Comparison of ENCODE assay signal across 8 cellular contexts in the genomic region with DNA sequence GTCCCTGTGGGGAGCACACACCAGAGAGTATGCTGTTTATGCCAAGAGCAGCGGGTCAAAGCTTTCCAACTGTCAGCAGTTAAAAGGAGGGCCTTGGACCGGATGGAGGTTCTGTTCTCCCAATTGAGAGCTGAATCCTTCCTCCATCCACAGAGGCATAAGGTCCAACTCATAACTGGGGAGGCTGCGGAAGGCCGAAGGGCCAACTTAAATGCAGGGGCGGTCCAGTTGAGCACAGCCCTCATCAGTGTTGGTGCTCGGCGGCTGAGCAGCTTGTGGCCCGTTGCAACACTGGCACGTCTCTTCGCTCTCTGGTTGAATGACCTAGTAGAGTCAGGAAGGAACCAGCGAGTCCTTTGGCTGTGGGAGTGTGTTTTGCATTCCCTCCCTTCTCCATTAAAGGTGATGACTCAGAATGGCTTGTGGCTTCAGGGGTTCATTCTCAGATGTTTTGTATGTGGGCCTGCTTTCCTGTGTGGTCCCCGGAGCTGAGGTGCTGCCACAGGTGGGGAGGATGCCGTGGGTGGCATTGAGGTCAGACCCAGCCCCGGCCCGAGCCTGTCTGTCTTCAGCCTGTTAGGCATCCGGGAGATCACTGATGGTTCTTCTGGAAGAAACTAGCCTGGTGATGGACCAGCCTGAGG. TPM values are rescaled to one million over a fixed set of nuclear protein-coding genes. Genes with fewer than 3 reads are reported as not detected.
DNase-seq lines count a peak whose midpoint lies in the region; ATAC-seq and TF ChIP-seq lines count a peak whose summit lies in the region.

No MANE protein-coding gene starts in this region.

- no peak overlapping the region for H3K9ac ChIP-seq in Karpas-422 (ENCODE audit: low read length)

- H3K79me2 ChIP-seq in Karpas-422 (ENCODE audit: low read length) = no peaks in the 10 kb centered on the region

- no peaks in the 10 kb centered on the region for H4K20me1 ChIP-seq in Karpas-422 (ENCODE audit: insufficient read depth, low read depth, low read length)

- TF ChIP-seq CTCF in vagina (IDR thresholded peaks at IDR 0.05) = no peak

- H3K4me1 ChIP-seq in Karpas-422 (ENCODE audit: low read length) (no peaks in the 10 kb centered on the region), vagina (no peaks in the 10 kb centered on the region)

- H3K4me2 ChIP-seq in Karpas-422 (ENCODE audit: low read depth, low read length, poor library complexity, severe bottlenecking) = no peak overlapping the region

- DNase-seq in M059J (ENCODE audit: low read depth) (peak; percentile 84), activated gamma-delta T cell (lab: John Stamatoyannopoulos, UW) (peak; percentile 36), renal cortical epithelial cell (ENCODE audit: low read depth) (peak; percentile 72), Karpas-422 (no peak), NCI-H82 (lab: John Stamatoyannopoulos, UW) (no peak), vagina (ENCODE audit: extremely low spot score in 2 of 2) (no peak)

- ATAC-seq in GM18498 (IDR thresholded peaks at IDR 0.05; ENCODE audit: unreplicated experiment) (peak; percentile 67), GM18873 (IDR thresholded peaks at IDR 0.05; ENCODE audit: low FRiP score, unreplicated experiment) (no peak)

- H3K27ac ChIP-seq in Karpas-422 (ENCODE audit: low read length) (no peak overlapping the region), vagina (no peak overlapping the region)

- no peaks in the 10 kb centered on the region for H3K9me3 ChIP-seq in Karpas-422 (ENCODE audit: low read length)
- H3K9me3 ChIP-seq in vagina = no peaks in the 10 kb centered on the region

- no peak overlapping the region for H3K4me3 ChIP-seq in Karpas-422 (ENCODE audit: low read length)
- H3K4me3 ChIP-seq in vagina = no peak overlapping the region

- TF ChIP-seq POLR2A in vagina (IDR thresholded peaks at IDR 0.05) = no peak

- H3K9me2 ChIP-seq in Karpas-422 (replicated peaks; ENCODE audit: insufficient read depth, low read length) = no peaks in the 10 kb centered on the region

- H3K27me3 ChIP-seq in Karpas-422 (ENCODE audit: low read length) (no peaks in the 10 kb centered on the region), vagina (no peaks in the 10 kb centered on the region)

- H3K36me3 ChIP-seq in Karpas-422 (ENCODE audit: insufficient read depth, low read length) (no peaks in the 10 kb centered on the region), vagina (peaks cover 0 to 20% of the 10 kb centered on the region in 2 donors)

- H2AFZ ChIP-seq in Karpas-422 (ENCODE audit: low read length) = no peak overlapping the region

- intact Hi-C loops in vagina (cut with DNase I) = no loop called here

RNA-seq across cellular contexts. Expression of a gene that starts 44.8 kb away (rescaled TPM):
- 0.52 and 0.84 TPM in 2 replicates for total RNA-seq in M059J (2014; rRNA removed; shearing (Covaris generic))
- total RNA-seq in renal cortical epithelial cell = under 0.01 TPM in 2 replicates
- not detected in 2 replicates for total RNA-seq in Karpas-422 (2014; rRNA removed; shearing (Covaris generic); ENCODE audit: low replicate concordance)
- not detected for total RNA-seq in vagina

RNA-seq across cellular contexts. Expression of a gene that starts 54.4 kb away (rescaled TPM):
- total RNA-seq in M059J (2014; rRNA removed; shearing (Covaris generic)) = 85.5 and 89.7 TPM in 2 replicates
- total RNA-seq in renal cortical epithelial cell (11.5 and 27.9 TPM in 2 replicates), vagina (116 TPM)
- not detected in 2 replicates for total RNA-seq in Karpas-422 (2014; rRNA removed; shearing (Covaris generic); ENCODE audit: low replicate concordance)

Comparison
In these comparisons a context has a peak if more than half of its experiments do, and no peak if none do; other contexts are left out.
1. DNase-seq: peak in M059J (single experiment), activated gamma-delta T cell (single experiment) and renal cortical epithelial cell (single experiment); none in Karpas-422 (single experiment), NCI-H82 (single experiment) and vagina (0 of 2).
2. RNA of a gene that starts 54.4 kb away (total RNA-seq): 116 TPM in vagina (single experiment), 85.5 to 89.7 TPM in M059J and 11.5 to 27.9 TPM in renal cortical epithelial cell; not detected in Karpas-422; every median in the first group is over 10 times any median in the second.